ENCODE assay signal across 8 cellular contexts in the genomic region with DNA sequence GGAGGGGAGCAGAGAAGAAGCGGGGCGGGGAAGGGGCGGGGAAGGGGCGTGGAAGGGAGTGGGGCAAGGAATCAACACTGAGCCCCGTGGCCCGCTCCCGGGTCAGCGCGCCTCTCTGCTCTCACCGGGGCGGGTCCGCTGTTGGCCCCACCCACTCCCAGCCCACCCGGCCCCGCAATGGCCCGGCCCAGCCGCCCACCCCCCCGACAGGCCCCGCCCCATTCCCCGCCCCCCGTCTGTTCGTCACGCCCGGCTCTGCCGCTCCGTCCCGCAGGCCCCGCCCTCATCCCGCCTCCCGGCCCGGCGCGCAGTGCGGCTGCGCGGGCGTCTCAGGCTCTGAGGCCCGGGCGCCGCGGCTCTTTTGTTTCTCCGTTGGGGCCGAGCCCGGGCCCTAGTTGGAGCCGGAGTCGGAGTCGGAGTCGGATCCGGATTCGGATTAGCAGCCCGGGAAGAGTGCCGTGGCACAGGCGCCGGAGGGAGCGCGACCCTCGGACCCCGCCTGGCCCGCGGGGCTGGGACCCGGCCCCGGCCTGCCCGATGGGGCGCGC. TPM values are rescaled to one million over a fixed set of nuclear protein-coding genes. Genes with fewer than 3 reads are reported as not detected.
A peak's percentile ranks its signal among the peaks of the same experiment; 100 is the strongest.
DNase-seq lines count a peak whose midpoint lies in the region; ATAC-seq and TF ChIP-seq lines count a peak whose summit lies in the region.

TSS of gene ULK1 (plus strand) at position 310 of the 548 bp plus-strand sequence. CDS start 380 bp downstream, outside the sequence.

- 0 to 1% methylated on average over 34 to 64 of the region's 64 CpGs for WGBS in aorta, 2 donors

- ATAC-seq in GM18517 (IDR thresholded peaks at IDR 0.05; ENCODE audit: unreplicated experiment): peak; percentile 68
- ATAC-seq in HG02981 (IDR thresholded peaks at IDR 0.05; ENCODE audit: unreplicated experiment): peak; percentile 79
- peak; percentile 87 for ATAC-seq in aorta (ENCODE audit: low FRiP score)

- H3K27ac ChIP-seq in ascending aorta (peak within 1 kb of the TSS; percentile 93), aorta (ENCODE audit: low read depth in 1 of 2, low read length in 2 of 2) (peak within 1 kb of the TSS; percentile 84 to 92)

- peak; percentile 88 for DNase-seq in NCI-H2029 (lab: John Stamatoyannopoulos, UW)
- DNase-seq in T-helper 22 cell (ENCODE audit: low read depth): peak; percentile 80
- DNase-seq in ascending aorta (ENCODE audit: low spot score in 2 of 2): peak; percentile 65 to 96
- DNase-seq in hepatic stellate cell (ENCODE audit: low spot score): peak; percentile 100
- peak; percentile 90 for DNase-seq in retina
- peak; percentile 95 to 98 for DNase-seq in aorta

- H3K9me3 ChIP-seq in ascending aorta (no peaks in the 10 kb centered on the region), aorta (ENCODE audit: control insufficient read depth, low read length) (no peaks in the 10 kb centered on the region)

- intact Hi-C loops in ascending aorta (cut with DNase I) (loop anchor here (1.0 to 10.0 kb wide), 3 partner anchors 190 to 594 kb away; partner anchors contain the start of genes DDX51 and NOC4L), aorta (cut with DNase I) (loop anchor here (5.0 to 10.0 kb wide), 3 partner anchors 33 to 593 kb away; partner anchors contain the start of genes DDX51 (in 1 of the 2), NOC4L (in 1 of the 2) and PUS1 (in 1 of the 2))

- no peak for TF ChIP-seq CTCF in ascending aorta (IDR thresholded peaks at IDR 0.05)

- H3K36me3 ChIP-seq in ascending aorta (peaks cover 4 to 7% of the 10 kb centered on the region in 2 donors), aorta (ENCODE audit: control insufficient read depth in 1 of 2, insufficient read depth in 2 of 2, low read length in 1 of 2) (no peaks in the 10 kb centered on the region)

- peaks cover 5 to 11% of the 10 kb centered on the region in 2 donors for H3K4me1 ChIP-seq in ascending aorta
- no peaks in the 10 kb centered on the region for H3K4me1 ChIP-seq in aorta (ENCODE audit: control insufficient read depth in 1 of 2, insufficient read depth in 2 of 2, low read length in 2 of 2)

- H3K4me3 ChIP-seq in ascending aorta (peak within 1 kb of the TSS; percentile 62 to 77), aorta (ENCODE audit: low read length in 2 of 2) (peak within 1 kb of the TSS; percentile 96 to 97)

- no peaks in the 10 kb centered on the region for H3K27me3 ChIP-seq in ascending aorta
- no peaks in the 10 kb centered on the region for H3K27me3 ChIP-seq in aorta (ENCODE audit: control insufficient read depth in 1 of 2, insufficient read depth in 2 of 2, low read length in 1 of 2)

RNA-seq across cellular contexts. Expression of gene ULK1, which starts in this region (rescaled TPM):
- total RNA-seq in ascending aorta (156 TPM), aorta (10 to 100 TPM; 39.9 to 56.5 TPM)
- polyA plus RNA-seq in aorta: 10 to 100 TPM in 1 of 2 donors, 1 to 10 TPM in 1; 6.6 to 43.6 TPM

Comparison
In these comparisons a context has a peak if more than half of its experiments do, and no peak if none do; other contexts are left out.
1. Peak in every context shown above with its lines: DNase-seq, ATAC-seq, H3K4me3 ChIP-seq and H3K27ac ChIP-seq.